Comparison of ENCODE assay signal across 1 cellular context in the genomic region with DNA sequence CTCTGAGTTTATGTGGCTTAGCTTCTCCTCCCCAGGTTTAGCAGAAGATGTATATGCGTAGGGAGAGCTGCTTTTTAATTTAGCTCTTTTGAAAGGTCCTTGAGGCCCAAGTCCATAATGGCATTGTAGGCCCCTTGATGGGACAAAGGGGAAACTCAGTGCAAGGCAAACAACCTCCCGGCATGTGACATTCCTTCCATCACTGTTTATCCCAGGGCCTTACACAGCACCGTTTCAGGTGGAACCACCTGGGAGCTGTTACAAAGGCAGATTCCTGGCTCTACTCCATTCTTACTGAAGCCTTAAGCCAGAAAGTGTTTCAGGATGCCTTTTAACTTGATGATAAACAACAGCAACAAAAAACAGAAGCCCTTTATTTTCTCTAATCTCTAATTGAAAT.
TF ChIP-seq lines count a peak whose summit lies in the region.

No MANE protein-coding gene starts in this region.

TF ChIP-seq in H1, 55 proteins besides CTCF, POLR2A, EP300 and RAD21 (continued from another document):
- TF ChIP-seq, protein P1, sequence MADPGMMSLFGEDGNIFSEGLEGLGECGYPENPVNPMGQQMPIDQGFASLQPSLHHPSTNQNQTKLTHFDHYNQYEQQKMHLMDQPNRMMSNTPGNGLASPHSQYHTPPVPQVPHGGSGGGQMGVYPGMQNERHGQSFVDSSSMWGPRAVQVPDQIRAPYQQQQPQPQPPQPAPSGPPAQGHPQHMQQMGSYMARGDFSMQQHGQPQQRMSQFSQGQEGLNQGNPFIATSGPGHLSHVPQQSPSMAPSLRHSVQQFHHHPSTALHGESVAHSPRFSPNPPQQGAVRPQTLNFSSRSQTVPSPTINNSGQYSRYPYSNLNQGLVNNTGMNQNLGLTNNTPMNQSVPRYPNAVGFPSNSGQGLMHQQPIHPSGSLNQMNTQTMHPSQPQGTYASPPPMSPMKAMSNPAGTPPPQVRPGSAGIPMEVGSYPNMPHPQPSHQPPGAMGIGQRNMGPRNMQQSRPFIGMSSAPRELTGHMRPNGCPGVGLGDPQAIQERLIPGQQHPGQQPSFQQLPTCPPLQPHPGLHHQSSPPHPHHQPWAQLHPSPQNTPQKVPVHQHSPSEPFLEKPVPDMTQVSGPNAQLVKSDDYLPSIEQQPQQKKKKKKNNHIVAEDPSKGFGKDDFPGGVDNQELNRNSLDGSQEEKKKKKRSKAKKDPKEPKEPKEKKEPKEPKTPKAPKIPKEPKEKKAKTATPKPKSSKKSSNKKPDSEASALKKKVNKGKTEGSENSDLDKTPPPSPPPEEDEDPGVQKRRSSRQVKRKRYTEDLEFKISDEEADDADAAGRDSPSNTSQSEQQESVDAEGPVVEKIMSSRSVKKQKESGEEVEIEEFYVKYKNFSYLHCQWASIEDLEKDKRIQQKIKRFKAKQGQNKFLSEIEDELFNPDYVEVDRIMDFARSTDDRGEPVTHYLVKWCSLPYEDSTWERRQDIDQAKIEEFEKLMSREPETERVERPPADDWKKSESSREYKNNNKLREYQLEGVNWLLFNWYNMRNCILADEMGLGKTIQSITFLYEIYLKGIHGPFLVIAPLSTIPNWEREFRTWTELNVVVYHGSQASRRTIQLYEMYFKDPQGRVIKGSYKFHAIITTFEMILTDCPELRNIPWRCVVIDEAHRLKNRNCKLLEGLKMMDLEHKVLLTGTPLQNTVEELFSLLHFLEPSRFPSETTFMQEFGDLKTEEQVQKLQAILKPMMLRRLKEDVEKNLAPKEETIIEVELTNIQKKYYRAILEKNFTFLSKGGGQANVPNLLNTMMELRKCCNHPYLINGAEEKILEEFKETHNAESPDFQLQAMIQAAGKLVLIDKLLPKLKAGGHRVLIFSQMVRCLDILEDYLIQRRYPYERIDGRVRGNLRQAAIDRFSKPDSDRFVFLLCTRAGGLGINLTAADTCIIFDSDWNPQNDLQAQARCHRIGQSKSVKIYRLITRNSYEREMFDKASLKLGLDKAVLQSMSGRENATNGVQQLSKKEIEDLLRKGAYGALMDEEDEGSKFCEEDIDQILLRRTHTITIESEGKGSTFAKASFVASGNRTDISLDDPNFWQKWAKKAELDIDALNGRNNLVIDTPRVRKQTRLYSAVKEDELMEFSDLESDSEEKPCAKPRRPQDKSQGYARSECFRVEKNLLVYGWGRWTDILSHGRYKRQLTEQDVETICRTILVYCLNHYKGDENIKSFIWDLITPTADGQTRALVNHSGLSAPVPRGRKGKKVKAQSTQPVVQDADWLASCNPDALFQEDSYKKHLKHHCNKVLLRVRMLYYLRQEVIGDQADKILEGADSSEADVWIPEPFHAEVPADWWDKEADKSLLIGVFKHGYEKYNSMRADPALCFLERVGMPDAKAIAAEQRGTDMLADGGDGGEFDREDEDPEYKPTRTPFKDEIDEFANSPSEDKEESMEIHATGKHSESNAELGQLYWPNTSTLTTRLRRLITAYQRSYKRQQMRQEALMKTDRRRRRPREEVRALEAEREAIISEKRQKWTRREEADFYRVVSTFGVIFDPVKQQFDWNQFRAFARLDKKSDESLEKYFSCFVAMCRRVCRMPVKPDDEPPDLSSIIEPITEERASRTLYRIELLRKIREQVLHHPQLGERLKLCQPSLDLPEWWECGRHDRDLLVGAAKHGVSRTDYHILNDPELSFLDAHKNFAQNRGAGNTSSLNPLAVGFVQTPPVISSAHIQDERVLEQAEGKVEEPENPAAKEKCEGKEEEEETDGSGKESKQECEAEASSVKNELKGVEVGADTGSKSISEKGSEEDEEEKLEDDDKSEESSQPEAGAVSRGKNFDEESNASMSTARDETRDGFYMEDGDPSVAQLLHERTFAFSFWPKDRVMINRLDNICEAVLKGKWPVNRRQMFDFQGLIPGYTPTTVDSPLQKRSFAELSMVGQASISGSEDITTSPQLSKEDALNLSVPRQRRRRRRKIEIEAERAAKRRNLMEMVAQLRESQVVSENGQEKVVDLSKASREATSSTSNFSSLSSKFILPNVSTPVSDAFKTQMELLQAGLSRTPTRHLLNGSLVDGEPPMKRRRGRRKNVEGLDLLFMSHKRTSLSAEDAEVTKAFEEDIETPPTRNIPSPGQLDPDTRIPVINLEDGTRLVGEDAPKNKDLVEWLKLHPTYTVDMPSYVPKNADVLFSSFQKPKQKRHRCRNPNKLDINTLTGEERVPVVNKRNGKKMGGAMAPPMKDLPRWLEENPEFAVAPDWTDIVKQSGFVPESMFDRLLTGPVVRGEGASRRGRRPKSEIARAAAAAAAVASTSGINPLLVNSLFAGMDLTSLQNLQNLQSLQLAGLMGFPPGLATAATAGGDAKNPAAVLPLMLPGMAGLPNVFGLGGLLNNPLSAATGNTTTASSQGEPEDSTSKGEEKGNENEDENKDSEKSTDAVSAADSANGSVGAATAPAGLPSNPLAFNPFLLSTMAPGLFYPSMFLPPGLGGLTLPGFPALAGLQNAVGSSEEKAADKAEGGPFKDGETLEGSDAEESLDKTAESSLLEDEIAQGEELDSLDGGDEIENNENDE (IDR thresholded peaks at IDR 0.05; ENCODE audit: insufficient replicate concordance, low read length) = no peak
- TF ChIP-seq, protein P2, sequence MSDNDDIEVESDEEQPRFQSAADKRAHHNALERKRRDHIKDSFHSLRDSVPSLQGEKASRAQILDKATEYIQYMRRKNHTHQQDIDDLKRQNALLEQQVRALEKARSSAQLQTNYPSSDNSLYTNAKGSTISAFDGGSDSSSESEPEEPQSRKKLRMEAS (IDR thresholded peaks at IDR 0.05) = peak; percentile 67
- TF ChIP-seq CBX8 (IDR thresholded peaks at IDR 0.05; ENCODE audit: borderline replicate concordance, low read depth, low read length) = no peak
